In genomic region chr7:150686030-150686626, GRCh38 we compare ENCODE assay signal across 8 cellular contexts. TPM values are rescaled to one million over a fixed set of nuclear protein-coding genes. Genes with fewer than 3 reads are reported as not detected.
DNase-seq lines count a peak whose midpoint lies in the region; ATAC-seq and TF ChIP-seq lines count a peak whose summit lies in the region.

No MANE protein-coding gene starts in this region.

- H3K4me3 Mint-ChIP-seq in HFFc6 (peak overlapping the region; percentile 74), activated B cell treated with CpG ODN at 0.5 μM for 24 hours (peak overlapping the region; percentile 89)

- DNase-seq in EL (peak; percentile 4), HFFc6 (no peak), activated B cell treated with CpG ODN at 0.5 μM for 24 hours (no peak), inferior parietal cortex (ENCODE audit: extremely low spot score) (peak; percentile 15), thoracic aorta (ENCODE audit: low spot score) (no peak), midbrain (lab: John Stamatoyannopoulos, UW) (no peak), hippocampal formation (lab: John Stamatoyannopoulos, UW) (no peak)

- no peak overlapping the region for H3K27ac Mint-ChIP-seq in HFFc6
- peak overlapping the region; percentile 84 for H3K27ac Mint-ChIP-seq in activated B cell treated with CpG ODN at 0.5 μM for 24 hours

- TF ChIP-seq CTCF in HFFc6 (IDR thresholded peaks at IDR 0.05) (no peak), activated B cell treated with CpG ODN at 0.5 μM for 24 hours (IDR thresholded peaks at IDR 0.05) (no peak), thoracic aorta (IDR thresholded peaks at IDR 0.05) (no peak)

- H3K36me3 ChIP-seq in thoracic aorta = no peaks in the 10 kb centered on the region

- ATAC-seq in activated B cell treated with CpG ODN at 0.5 μM for 24 hours (ENCODE audit: low read depth) (peak; percentile 45), thoracic aorta (ENCODE audit: insufficient number of reproducible peaks, low FRiP score, low read depth) (no peak), GM18519 (IDR thresholded peaks at IDR 0.05; ENCODE audit: low FRiP score, unreplicated experiment) (no peak)

- H3K27ac ChIP-seq in thoracic aorta = peak overlapping the region in 1 of 2 donors; percentile 43

- POLR2A ChIA-PET in activated B cell treated with CpG ODN at 0.5 μM for 24 hours (lab: Charles Lee) = interaction anchor here (0.6 to 1.0 kb wide), 3 partner anchors 30 to 370 kb away, joined by 3 to 5 read pairs (median 5); partner anchors contain the start of genes GIMAP1 and REPIN1

- H3K36me3 Mint-ChIP-seq in HFFc6 (ENCODE audit: low read depth) = no peaks in the 10 kb centered on the region
- H3K36me3 Mint-ChIP-seq in activated B cell treated with CpG ODN at 0.5 μM for 24 hours (ENCODE audit: low read depth) = peaks cover 43% of the 10 kb centered on the region

- H3K4me1 Mint-ChIP-seq in HFFc6 (ENCODE audit: low read depth) (no peaks in the 10 kb centered on the region; the same call in 1 of the 2 replicates), activated B cell treated with CpG ODN at 0.5 μM for 24 hours (peaks cover 28% of the 10 kb centered on the region)

- H3K27me3 ChIP-seq in thoracic aorta (replicated peaks; ENCODE audit: insufficient read depth) = no peaks in the 10 kb centered on the region

- intact Hi-C loops in activated B cell treated with CpG ODN at 0.5 μM for 24 hours (cut with micrococcal nuclease) = loop anchor here (10.0 kb wide), 1 partner anchor 241 kb away; no protein-coding TSS in a partner anchor

- CTCF ChIA-PET in activated B cell treated with CpG ODN at 0.5 μM for 24 hours (lab: Charles Lee) = no interaction called here

- H3K9me3 Mint-ChIP-seq in HFFc6 (peaks cover 45% of the 10 kb centered on the region), activated B cell treated with CpG ODN at 0.5 μM for 24 hours (no peaks in the 10 kb centered on the region)

- H3K9me3 ChIP-seq in thoracic aorta = no peaks in the 10 kb centered on the region

- no peaks in the 10 kb centered on the region; the same call in 1 of the 2 replicates for H3K27me3 Mint-ChIP-seq in HFFc6 (ENCODE audit: insufficient read depth)
- no peaks in the 10 kb centered on the region for H3K27me3 Mint-ChIP-seq in activated B cell treated with CpG ODN at 0.5 μM for 24 hours

- peak overlapping the region; percentile 68 for H3K4me3 ChIP-seq in thoracic aorta

- H3K4me1 ChIP-seq in thoracic aorta (ENCODE audit: control insufficient read depth in 1 of 2, low read depth in 2 of 2) = no peaks in the 10 kb centered on the region

RNA-seq across cellular contexts. Expression of gene GIMAP2, which starts 0.6 kb away (rescaled TPM):
- not detected for total RNA-seq in HFFc6 (2021; fragmentation: NEBNext Ultra II Directional; extraction: Animal tissue kit (Norgen Biotek cat#: 25700))
- 19.5 and 21.7 TPM in 2 replicates for total RNA-seq in activated B cell treated with CpG ODN at 0.5 μM for 24 hours
- 10 to 100 TPM in 1 of 2 donors, 1 to 10 TPM in 1; 5.9 to 18.0 TPM for total RNA-seq in thoracic aorta

RNA-seq across cellular contexts. Expression of gene GIMAP1, which starts 30.3 kb away (rescaled TPM):
- not detected for total RNA-seq in HFFc6 (2021; fragmentation: NEBNext Ultra II Directional; extraction: Animal tissue kit (Norgen Biotek cat#: 25700))
- total RNA-seq in activated B cell treated with CpG ODN at 0.5 μM for 24 hours = 0.29 and 0.89 TPM in 2 replicates
- 1 to 10 TPM; 4.2 to 7.8 TPM for total RNA-seq in thoracic aorta

RNA-seq across cellular contexts. Expression of gene GIMAP5, which starts 51.1 kb away (rescaled TPM):
- not detected for total RNA-seq in HFFc6 (2021; fragmentation: NEBNext Ultra II Directional; extraction: Animal tissue kit (Norgen Biotek cat#: 25700))
- total RNA-seq in activated B cell treated with CpG ODN at 0.5 μM for 24 hours (0.16 and 0.54 TPM in 2 replicates), thoracic aorta (10 to 100 TPM; 35.9 to 55.0 TPM)

RNA-seq across cellular contexts. Expression of gene GIMAP6, which starts 53.9 kb away (rescaled TPM):
- not detected for total RNA-seq in HFFc6 (2021; fragmentation: NEBNext Ultra II Directional; extraction: Animal tissue kit (Norgen Biotek cat#: 25700))
- 0.17 and 0.35 TPM in 2 replicates for total RNA-seq in activated B cell treated with CpG ODN at 0.5 μM for 24 hours
- 10 to 100 TPM; 20.3 to 41.1 TPM for total RNA-seq in thoracic aorta

Comparison
In these comparisons a context has a peak if more than half of its experiments do, and no peak if none do; other contexts are left out.
1. DNase-seq: peak in EL (single experiment) and inferior parietal cortex (single experiment); none in HFFc6 (single experiment), activated B cell treated with CpG ODN at 0.5 μM for 24 hours (single experiment), thoracic aorta (single experiment), midbrain (single experiment) and hippocampal formation (0 of 2).
2. RNA of gene GIMAP2, which starts 0.6 kb away (total RNA-seq): 19.5 to 21.7 TPM in activated B cell treated with CpG ODN at 0.5 μM for 24 hours and 5.9 to 18.0 TPM in thoracic aorta; not detected in HFFc6; every median in the first group is over 4 times any median in the second.
3. RNA of gene GIMAP5, which starts 51.1 kb away (total RNA-seq): 35.9 to 55.0 TPM in thoracic aorta; 0.16 to 0.54 TPM in activated B cell treated with CpG ODN at 0.5 μM for 24 hours and not detected in HFFc6; every median in the first group is over 10 times any median in the second.